In genomic region chrX:1306909-1307625, GRCh38 we compare ENCODE assay signal across 1 cellular context.
TF ChIP-seq lines count a peak whose summit lies in the region.

No MANE protein-coding gene starts in this region.

TF ChIP-seq in GM23338, 12 proteins besides CTCF, POLR2A, EP300 and RAD21:
- TF ChIP-seq ZNF331 (CRISPR knock-in tag; IDR thresholded peaks at IDR 0.05; ENCODE audit: low read depth) (no peak), CREB1 (CRISPR knock-in tag; IDR thresholded peaks at IDR 0.05; ENCODE audit: low read depth) (no peak), EZH2phosphoT487 (IDR thresholded peaks at IDR 0.05; ENCODE audit: unreplicated experiment) (no peak), ETS1 (IDR thresholded peaks at IDR 0.05) (no peak), POLR2AphosphoS5 (IDR thresholded peaks at IDR 0.05; ENCODE audit: low read depth) (no peak), REST (IDR thresholded peaks at IDR 0.05; ENCODE audit: unreplicated experiment) (no peak), JUNB (IDR thresholded peaks at IDR 0.05; ENCODE audit: unreplicated experiment) (no peak), NANOG (IDR thresholded peaks at IDR 0.05; ENCODE audit: borderline replicate concordance) (no peak), EZH2 (IDR thresholded peaks at IDR 0.05; ENCODE audit: low read depth, unreplicated experiment) (no peak), STAT1 (IDR thresholded peaks at IDR 0.05; ENCODE audit: unreplicated experiment) (no peak), ZNF114 (CRISPR knock-in tag; IDR thresholded peaks at IDR 0.05) (no peak), ZNF462 (CRISPR knock-in tag; IDR thresholded peaks at IDR 0.05) (no peak)
